In genomic region chr1:21631590-21631943, GRCh38 we compare ENCODE assay signal across 9 cellular contexts. TPM values are rescaled to one million over a fixed set of nuclear protein-coding genes. Genes with fewer than 3 reads are reported as not detected.
DNase-seq lines count a peak whose midpoint lies in the region; ATAC-seq, FAIRE-seq and TF ChIP-seq lines count a peak whose summit lies in the region.
"Not testable (repeated sequence)": the region's sequence is repeated elsewhere in the genome, so short reads cannot be mapped to it uniquely, and the experiment has no call there.
"Had no signal": no experiment of that assay in that cellular context is flagged by ENCODE, and none has a peak within 500 bp of the region (broad histone marks: within the 10 kb centered on the region; RNA-seq: fewer than 3 reads in every experiment).

No MANE protein-coding gene starts in this region.

- intact Hi-C loops in adrenal gland (cut with DNase I); stomach (cut with DNase I; ENCODE audit: low total_unique reads): not testable (repeated sequence)

- not testable (repeated sequence) for H2BK120ac ChIP-seq in H1 (replicated peaks; ENCODE audit: low read depth, low read length); mesenchymal stem cell (ENCODE audit: low read depth, low read length); neuronal stem cell (ENCODE audit: low read depth, low read length)

- H2AK5ac ChIP-seq in H1 (ENCODE audit: low read depth, low read length) (peak overlapping the region; percentile 88; the same call in 1 of the 2 replicates), mesenchymal stem cell (ENCODE audit: low read length, severe bottlenecking) (peak overlapping the region; percentile 21), neuronal stem cell (ENCODE audit: low read depth, low read length) (peak overlapping the region; percentile 68)

- H3K79me2 ChIP-seq in H1 (ENCODE audit: control insufficient read depth in 1 of 2, insufficient read depth in 2 of 2, low read length in 2 of 2): not testable (repeated sequence)

- H4K5ac ChIP-seq in H1 (ENCODE audit: insufficient read length, low read depth, low read length): not testable (repeated sequence)

- peak overlapping the region; percentile 72; the same call in 1 of the 2 replicates for H2BK20ac ChIP-seq in H1 (ENCODE audit: low read length)

- peak overlapping the region; percentile 58 for H3K4me2 ChIP-seq in A549
- H3K4me2 ChIP-seq in H1 (ENCODE audit: insufficient read depth in 1 of 2, low read depth in 2 of 2, low read length in 2 of 2); mesenchymal stem cell (ENCODE audit: low read length, poor library complexity, severe bottlenecking); neuronal stem cell (ENCODE audit: insufficient read depth, low read length, poor library complexity, severe bottlenecking): not testable (repeated sequence)

- not testable (repeated sequence) for H3K79me1 ChIP-seq in H1 (ENCODE audit: low read depth, low read length); mesenchymal stem cell (replicated peaks; ENCODE audit: low read length, poor library complexity, severe bottlenecking); neuronal stem cell (ENCODE audit: low read depth, low read length)

- not testable (repeated sequence) for H3K36me3 ChIP-seq in HUES48 (ENCODE audit: control insufficient read depth, insufficient read depth, low read length); adrenal gland (replicated peaks in 1 of 2); H1 (ENCODE audit: control insufficient read depth in 2 of 4, insufficient read depth in 4 of 4, low read length in 3 of 4); mesenchymal stem cell (ENCODE audit: control insufficient read depth in 1 of 2, insufficient read depth in 2 of 2, low read depth in 1 of 2, low read length in 2 of 2); neuronal stem cell (replicated peaks in 1 of 2; ENCODE audit: control insufficient read depth in 2 of 2, insufficient read depth in 2 of 2, low read length in 2 of 2); stomach

- not testable (repeated sequence) for H3K23me2 ChIP-seq in H1 (ENCODE audit: low read depth, low read length)

- peak overlapping the region; percentile 31 for H4K91ac ChIP-seq in H1 (replicated peaks; ENCODE audit: insufficient read length, low read length)
- not testable (repeated sequence) for H4K91ac ChIP-seq in mesenchymal stem cell (ENCODE audit: low read length)
- peak overlapping the region; percentile 33 for H4K91ac ChIP-seq in neuronal stem cell (ENCODE audit: low read depth, low read length, poor library complexity)

- peaks cover 64% of the 10 kb centered on the region for H3K4me1 ChIP-seq in A549
- peaks cover 32% of the 10 kb centered on the region for H3K4me1 ChIP-seq in HUES48 (ENCODE audit: control insufficient read depth, insufficient read depth, low read length)
- peaks cover 8 to 24% of the 10 kb centered on the region in 2 donors for H3K4me1 ChIP-seq in adrenal gland (replicated peaks in 1 of 2)
- H3K4me1 ChIP-seq in H1 (replicated peaks in 1 of 4; ENCODE audit: control insufficient read depth in 3 of 4, insufficient read depth in 4 of 4, low read length in 3 of 4): peaks cover 5 to 30% (median 16%) of the 10 kb centered on the region in 4 experiments
- H3K4me1 ChIP-seq in mesenchymal stem cell (ENCODE audit: control insufficient read depth, insufficient read depth, low read depth, low read length): peaks cover 45% of the 10 kb centered on the region
- peaks cover 16 to 21% of the 10 kb centered on the region in 2 donors for H3K4me1 ChIP-seq in neuronal stem cell (ENCODE audit: control insufficient read depth in 2 of 2, insufficient read depth in 1 of 2, low read depth in 1 of 2, low read length in 2 of 2)
- peaks cover 29 to 46% (median 40%) of the 10 kb centered on the region in 4 donors for H3K4me1 ChIP-seq in stomach

- not testable (repeated sequence) for TF ChIP-seq EP300 in A549 (IDR thresholded peaks at IDR 0.05); H1 (IDR thresholded peaks at IDR 0.05; ENCODE audit: borderline replicate concordance in 1 of 2, low read depth in 2 of 2, low read length in 2 of 2); stomach (IDR thresholded peaks at IDR 0.05)

- H4K20me1 ChIP-seq in H1 (replicated peaks in 1 of 2; ENCODE audit: control insufficient read depth in 1 of 2, insufficient read depth in 2 of 2, low read length in 2 of 2): not testable (repeated sequence)

- CTCF ChIA-PET in A549 (lab: Yijun Ruan, JAX): interaction anchor here (0.8 to 1.5 kb wide), 2 partner anchors 28 to 261 kb away, joined by 3 read pairs; no protein-coding TSS in a partner anchor
- CTCF ChIA-PET in H1 (lab: Charles Lee; ENCODE audit: partially characterized antibody): interaction anchor here (1.1 to 1.6 kb wide), 3 partner anchors 12 to 37 kb away, joined by 4 to 5 read pairs (median 4); no protein-coding TSS in a partner anchor

- not testable (repeated sequence) for H2BK5ac ChIP-seq in H1 (ENCODE audit: low read depth, low read length); mesenchymal stem cell (ENCODE audit: low read depth, low read length, poor library complexity, severe bottlenecking)
- H2BK5ac ChIP-seq in neuronal stem cell (ENCODE audit: low read length): peak overlapping the region; percentile 49

- H2BK15ac ChIP-seq in H1 (ENCODE audit: low read length) (0 out of 2 replicates have a peak overlapping the region, but pooled peaks have one; percentile 81), neuronal stem cell (ENCODE audit: low read length) (peak overlapping the region; percentile 83)
- H2BK15ac ChIP-seq in mesenchymal stem cell (ENCODE audit: low read depth, poor library complexity, severe bottlenecking): not testable (repeated sequence)

- WGBS in A549 (ENCODE audit: missing lambda C conversion rate): 79% methylated on average over 8 of the region's 8 CpGs
- WGBS in adrenal gland, 4 donors: 75 to 80% (median 78%) methylated on average over 8 of the region's 8 CpGs
- 97% methylated on average over 7 of the region's 8 CpGs; no CpG with 5 or more reads in 1 of the 2 experiments for WGBS in H1 (ENCODE audit: extremely low coverage in 1 of 2, insufficient coverage in 1 of 2, insufficient read length in 1 of 2, insufficient replicate concordance in 2 of 2, low coverage in 1 of 2, low lambda C conversion rate in 2 of 2, missing lambda C conversion rate in 1 of 2), 2 experiments
- WGBS in mesenchymal stem cell: 88% methylated on average over 8 of the region's 8 CpGs
- no CpG with 5 or more reads among the region's 8 CpGs for WGBS in neuronal stem cell (ENCODE audit: extremely low coverage in 2 of 2, insufficient read length in 2 of 2, insufficient replicate concordance in 1 of 2), 2 donors
- WGBS in stomach, 5 donors: 74 to 92% (median 81%) methylated on average over 8 of the region's 8 CpGs

- TF ChIP-seq POLR2A in A549 (IDR thresholded peaks at IDR 0.05; ENCODE audit: low read length); adrenal gland (IDR thresholded peaks at IDR 0.05); H1 (IDR thresholded peaks at IDR 0.05; ENCODE audit: control extremely low read depth in 1 of 2, low read depth in 2 of 2, low read length in 2 of 2); stomach (IDR thresholded peaks at IDR 0.05): not testable (repeated sequence)

- H3K23ac ChIP-seq in H1 (ENCODE audit: insufficient read length); mesenchymal stem cell (ENCODE audit: low read length in 2 of 2): not testable (repeated sequence)
- peak overlapping the region; percentile 70 for H3K23ac ChIP-seq in neuronal stem cell (ENCODE audit: low read depth, low read length, poor library complexity)

- not testable (repeated sequence) for H3K27me3 ChIP-seq in HUES48 (ENCODE audit: control insufficient read depth, insufficient read depth, low read length); adrenal gland; H1 (replicated peaks in 1 of 4; ENCODE audit: control insufficient read depth in 3 of 4, extremely low read depth in 1 of 4, insufficient read depth in 3 of 4, low read length in 3 of 4); neuronal stem cell (ENCODE audit: control insufficient read depth in 3 of 3, insufficient read depth in 3 of 3, low read depth in 1 of 3, low read length in 3 of 3)
- H3K27me3 ChIP-seq in mesenchymal stem cell (ENCODE audit: control insufficient read depth in 1 of 2, insufficient read depth in 1 of 2, low read length in 2 of 2) (peaks cover 13 to 79% of the 10 kb centered on the region in 2 experiments), stomach (peaks cover 0 to 50% (median 0%) of the 10 kb centered on the region in 3 donors)

- peak overlapping the region; percentile 64 to 83 for H3K27ac ChIP-seq in A549
- peak overlapping the region; percentile 20 for H3K27ac ChIP-seq in HUES48 (ENCODE audit: low read depth, low read length)
- H3K27ac ChIP-seq in adrenal gland: peak overlapping the region; percentile 14 to 79 (median 68)
- not testable (repeated sequence) for H3K27ac ChIP-seq in H1 (ENCODE audit: low read depth, low read length); mesenchymal stem cell (ENCODE audit: low read length, poor library complexity, severe bottlenecking)
- peak overlapping the region; percentile 38 for H3K27ac ChIP-seq in neuronal stem cell (replicated peaks; ENCODE audit: low read length)
- peak overlapping the region in 4 of 5 donors; percentile 13 to 85 (median 81) for H3K27ac ChIP-seq in stomach

- not testable (repeated sequence) for TF ChIP-seq RAD21 in A549 (conservative IDR thresholded peaks at IDR 0.05 in 1 of 2, IDR thresholded peaks at IDR 0.05 in 1 of 2); H1 (IDR thresholded peaks at IDR 0.05 in 1 of 2, conservative IDR thresholded peaks at IDR 0.05 in 1 of 2; ENCODE audit: low read depth in 2 of 2, low read length in 2 of 2)

- H3K18ac ChIP-seq in H1 (ENCODE audit: extremely low read depth, low read length) (peak overlapping the region; percentile 32), neuronal stem cell (ENCODE audit: low read length) (peak overlapping the region; percentile 49)
- H3K18ac ChIP-seq in mesenchymal stem cell (ENCODE audit: low read depth in 1 of 2, low read length in 2 of 2): not testable (repeated sequence)

- H3K9ac ChIP-seq in HUES48 (ENCODE audit: low read depth, low read length); H1 (replicated peaks in 1 of 4; ENCODE audit: extremely low read depth in 1 of 4, low read depth in 3 of 4, low read length in 3 of 4); mesenchymal stem cell (ENCODE audit: low read length); neuronal stem cell (ENCODE audit: low read depth, low read length, poor library complexity): not testable (repeated sequence)

- not testable (repeated sequence) for DNase-seq in A549 (ENCODE audit: low read depth in 1 of 2, low spot score in 1 of 2); adrenal gland; H1 (ENCODE audit: low read depth in 1 of 2, low spot score in 2 of 2); mesenchymal stem cell; neuronal stem cell (ENCODE audit: low spot score); stomach
- DNase-seq in RPMI8226: peak; percentile 35

- H3K4me3 ChIP-seq in A549; HUES48 (ENCODE audit: low read depth, low read length); adrenal gland; H1 (ENCODE audit: extremely low read depth in 1 of 4, insufficient read depth in 2 of 4, low read depth in 3 of 4, low read length in 4 of 4); mesenchymal stem cell (ENCODE audit: insufficient read depth in 1 of 2, low read depth in 1 of 2, low read length in 2 of 2); neuronal stem cell (ENCODE audit: low read length in 2 of 2); stomach: not testable (repeated sequence)

- not testable (repeated sequence) for H3K4ac ChIP-seq in H1 (replicated peaks; ENCODE audit: insufficient read length, low read depth, low read length); mesenchymal stem cell (ENCODE audit: low read depth in 1 of 2, low read length in 2 of 2); neuronal stem cell (ENCODE audit: low read length)

- FAIRE-seq in A549 (lab: Jason Lieb, UNC); H1 (lab: Jason Lieb, UNC): not testable (repeated sequence)

- not testable (repeated sequence) for ATAC-seq in A549

- H4K8ac ChIP-seq in H1 (ENCODE audit: extremely low read depth, insufficient read depth, low read length); mesenchymal stem cell (ENCODE audit: low read length); neuronal stem cell (ENCODE audit: low read depth, low read length): not testable (repeated sequence)

- not testable (repeated sequence) for TF ChIP-seq CTCF in A549 (IDR thresholded peaks at IDR 0.05); adrenal gland (IDR thresholded peaks at IDR 0.05); H1 (IDR thresholded peaks at IDR 0.05; ENCODE audit: control extremely low read depth in 1 of 3, insufficient read depth in 1 of 3, low read depth in 1 of 3, low read length in 3 of 3); stomach (IDR thresholded peaks at IDR 0.05)

- H2AFZ ChIP-seq in H1 (ENCODE audit: low read length); mesenchymal stem cell (ENCODE audit: low read depth, low read length): not testable (repeated sequence)
- H2AFZ ChIP-seq in neuronal stem cell (ENCODE audit: low read length): peak overlapping the region; percentile 26

- peak overlapping the region; percentile 84; the same call in 1 of the 2 replicates for H2BK12ac ChIP-seq in H1 (ENCODE audit: low read depth, low read length)
- H2BK12ac ChIP-seq in mesenchymal stem cell (ENCODE audit: low read length in 2 of 2): not testable (repeated sequence)
- H2BK12ac ChIP-seq in neuronal stem cell (ENCODE audit: low read length): peak overlapping the region; percentile 8

- not testable (repeated sequence) for H3K14ac ChIP-seq in H1 (ENCODE audit: insufficient read length); neuronal stem cell (ENCODE audit: low read length)
- peak overlapping the region in 1 of 2 experiments; percentile 44 for H3K14ac ChIP-seq in mesenchymal stem cell (ENCODE audit: low read length in 2 of 2)

- not testable (repeated sequence) for H3K56ac ChIP-seq in H1 (replicated peaks; ENCODE audit: insufficient read length, low read depth, low read length)

- POLR2A ChIA-PET in A549 (lab: Yijun Ruan, JAX): not testable (repeated sequence)
- POLR2A ChIA-PET in H1 (lab: Charles Lee; ENCODE audit: partially characterized antibody): interaction anchor here (0.8 to 1.2 kb wide), 2 partner anchors 9 to 11 kb away, joined by 3 to 4 read pairs; no protein-coding TSS in a partner anchor

- not testable (repeated sequence) for H3K9me3 ChIP-seq in A549; HUES48 (ENCODE audit: control insufficient read depth, insufficient read depth, low read length); adrenal gland (replicated peaks in 1 of 3); H1 (ENCODE audit: insufficient read depth in 2 of 2, low read depth in 1 of 2, low read length in 1 of 2); mesenchymal stem cell (ENCODE audit: control insufficient read depth, low read length); neuronal stem cell (replicated peaks in 1 of 2; ENCODE audit: control insufficient read depth in 2 of 2, insufficient read depth in 1 of 2, low read depth in 1 of 2, low read length in 2 of 2); stomach

RNA-seq across cellular contexts. Expression of gene RAP1GAP, which starts 37.6 kb away (rescaled TPM):
- polyA plus RNA-seq in A549 (2011; rRNA removed) (16.7 and 21.4 TPM in 2 replicates), A549 (2017; fragmentation: RNase III; extraction: RNeasy Plus Mini Kit Qiagen cat#74134 plus additional on column Dnase treatment) (4.3 to 5.4 TPM (median 5.1 TPM) in 3 replicates), adrenal gland (100 to 1,000 TPM in 2 of 3 donors, 10 to 100 TPM in 1; 62.4 to 250 (median 105) TPM), H1 (2011; rRNA removed) (8.4 and 9.9 TPM in 2 replicates), stomach (10 to 100 TPM; 48.6 to 98.3 (median 57.9) TPM)
- polyA plus RNA-seq in A549 (2012; cell fraction: cytosol; rRNA removed): 8.2 and 10.2 TPM in 2 replicates
- polyA plus RNA-seq in A549 (2012; cell fraction: nucleus; rRNA removed): 11.6 and 12.4 TPM in 2 replicates
- polyA minus RNA-seq in A549 (2011; rRNA and poly(A)+ RNA removed): 24.1 and 28.7 TPM in 2 replicates
- total RNA-seq in adrenal gland (100 to 1,000 TPM in 3 of 8 donors, 10 to 100 TPM in 5; 52.4 to 409 (median 90.0) TPM), stomach (100 to 1,000 TPM in 1 of 5 donors, 10 to 100 TPM in 4; 21.1 to 117 (median 60.6) TPM)
- total RNA-seq in H1 (2021; fragmentation: NEBNext Ultra II Directional; extraction: Animal tissue kit (Norgen Biotek cat#: 25700)): 7.8 and 8.4 TPM in 2 replicates
- 8.0 TPM for polyA plus RNA-seq in H1 (2011; cell fraction: cytosol; rRNA removed)
- 26.1 TPM for polyA plus RNA-seq in H1 (2011; cell fraction: nucleus; rRNA removed)
- 6.9 to 9.7 TPM (median 8.3 TPM) in 4 replicates for polyA plus RNA-seq in H1 (2012, experiment 1 of 2)
- 7.0 TPM for polyA plus RNA-seq in H1 (2012, experiment 2 of 2)
- 5.6 TPM for polyA plus RNA-seq in H1 (2013, experiment 1 of 2)
- 6.1 TPM for polyA plus RNA-seq in H1 (2013, experiment 2 of 2)
- polyA minus RNA-seq in H1 (2011; rRNA and poly(A)+ RNA removed): 7.7 and 11.9 TPM in 2 replicates
- polyA minus RNA-seq in H1 (2011; cell fraction: cytosol; rRNA and poly(A)+ RNA removed): 4.9 TPM
- 6.0 TPM for polyA minus RNA-seq in H1 (2011; cell fraction: nucleus; rRNA and poly(A)+ RNA removed)
- 0.50 TPM for polyA plus RNA-seq in mesenchymal stem cell (2013, experiment 1 of 2)
- polyA plus RNA-seq in mesenchymal stem cell (2013, experiment 2 of 2): 0.62 TPM
- polyA plus RNA-seq in neuronal stem cell (2013, experiment 1 of 2): 3.2 TPM
- 3.1 TPM for polyA plus RNA-seq in neuronal stem cell (2013, experiment 2 of 2)
- polyA plus RNA-seq: CD4-positive, alpha-beta memory T cell had no signal

Comparison
In these comparisons a context has a peak if more than half of its experiments do, and no peak if none do; other contexts are left out.
1. H2AK5ac ChIP-seq: peak in every context shown above with its lines; median percentile 88 in H1; 68 in neuronal stem cell; 21 in mesenchymal stem cell.